In the genomic region with DNA sequence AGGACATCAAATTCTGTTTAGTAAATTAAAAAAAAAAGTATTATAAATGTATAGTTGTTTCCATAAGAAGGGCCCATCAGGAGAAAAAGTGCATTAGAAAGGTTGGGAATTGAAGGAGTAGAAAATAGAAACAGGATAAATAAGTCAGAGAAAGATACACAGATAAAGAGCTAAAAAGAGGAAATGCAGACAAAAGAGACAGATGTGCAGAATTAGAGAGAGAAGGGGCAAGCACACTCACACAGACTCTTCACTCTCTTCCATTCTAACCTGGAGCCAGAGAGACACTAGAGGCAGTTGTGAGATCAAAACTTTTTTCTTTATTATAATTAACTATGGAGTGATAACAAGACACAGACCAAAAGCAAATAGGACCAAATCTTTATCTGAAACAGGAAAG, we compare ENCODE assay signal across 20 cellular contexts.
"Had no signal": no experiment of that assay in that cellular context is flagged by ENCODE, and none has a peak within 500 bp of the region (broad histone marks: within the 10 kb centered on the region; RNA-seq: fewer than 3 reads in every experiment).

No MANE protein-coding gene starts in this region.

- H3K4me1 Mint-ChIP-seq: naive thymus-derived CD4-positive, alpha-beta T cell had no signal

- H3K9me3 Mint-ChIP-seq: naive thymus-derived CD4-positive, alpha-beta T cell; neural crest cell had no signal

- H3K4me3 ChIP-seq: coronary artery, dorsolateral prefrontal cortex, heart right ventricle, ovary had no signal

- H3K4me3 Mint-ChIP-seq: naive thymus-derived CD4-positive, alpha-beta T cell; neural crest cell had no signal

- DNase-seq: dorsolateral prefrontal cortex; effector CD8-positive, alpha-beta T cell; heart right ventricle; hypothalamus; kidney glomerular epithelial cell; mesendoderm; naive thymus-derived CD4-positive, alpha-beta T cell; nucleus accumbens; ovary; right cardiac atrium; small intestine; stimulated activated CD4-positive, alpha-beta T cell treated with anti-CD3 and anti-CD28 coated beads, Interleukin-12 subunit alpha, Interleukin-12 subunit beta, amount 100 ng/mL, for 4 hours; stimulated activated CD4-positive, alpha-beta T cell treated with anti-CD3 and anti-CD28 coated beads, Interleukin-2, amount 100 ng/mL, for 48 hours; stimulated activated naive CD4-positive, alpha-beta T cell treated with Interleukin-2 at 50 U/mL for 16 hours; trophoblast cell had no signal

- H3K9me3 ChIP-seq: ovary had no signal

- H3K36me3 ChIP-seq: heart right ventricle, ovary had no signal

- H3K36me3 Mint-ChIP-seq: naive thymus-derived CD4-positive, alpha-beta T cell had no signal

- H3K27ac ChIP-seq: coronary artery, dorsolateral prefrontal cortex, heart right ventricle, ovary had no signal

- H3K27me3 Mint-ChIP-seq: progenitor cell of endocrine pancreas had no signal

- H3K27me3 ChIP-seq: dorsolateral prefrontal cortex, heart right ventricle, ovary had no signal

- H3K27ac Mint-ChIP-seq: naive thymus-derived CD4-positive, alpha-beta T cell had no signal

- FAIRE-seq: frontal cortex, islet of Langerhans, small intestine had no signal
